10 cellular contexts compared by ENCODE assay signal in the genomic region with DNA sequence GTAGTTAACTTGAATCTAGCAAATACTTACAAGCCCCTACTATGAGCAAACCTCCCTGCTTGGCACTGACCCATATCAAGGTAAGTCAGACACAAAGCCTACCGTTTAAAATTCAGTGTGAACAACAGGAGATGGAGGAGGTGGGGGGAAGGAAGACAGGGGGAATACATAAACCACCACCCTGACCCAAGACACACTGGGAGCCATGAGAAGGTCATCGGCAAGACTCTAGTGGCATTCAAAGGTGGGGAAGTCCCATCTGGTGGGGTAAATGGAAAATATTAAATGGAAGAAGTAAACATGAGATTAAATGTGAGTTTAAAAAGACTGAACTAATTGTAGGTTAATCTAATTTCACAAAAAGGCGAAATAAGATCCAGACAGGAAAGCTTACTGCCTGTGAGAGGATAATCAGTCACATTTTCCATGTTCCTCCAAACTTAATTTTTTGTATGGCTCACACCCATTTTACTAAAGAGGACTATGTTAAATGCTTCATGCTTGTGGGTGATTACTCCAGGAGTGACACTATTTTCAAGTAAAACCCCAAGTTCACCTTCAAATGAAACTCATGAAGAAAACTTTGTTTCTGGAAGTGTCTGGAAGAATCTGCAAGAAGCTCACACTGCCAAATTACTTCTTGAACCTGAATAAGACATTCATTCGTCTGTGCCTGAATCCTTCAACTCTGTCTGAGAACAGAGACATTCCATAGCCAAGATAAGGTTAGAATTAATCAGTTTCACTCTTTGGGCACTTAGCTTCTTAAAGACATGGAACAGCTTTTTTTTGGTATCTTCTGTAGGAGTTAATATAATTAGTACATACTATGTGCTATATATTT. TPM values are rescaled to one million over a fixed set of nuclear protein-coding genes. Genes with fewer than 3 reads are reported as not detected.
A peak's percentile ranks its signal among the peaks of the same experiment; 100 is the strongest.
DNase-seq lines count a peak whose midpoint lies in the region; ATAC-seq and TF ChIP-seq lines count a peak whose summit lies in the region.
"Had no signal": no experiment of that assay in that cellular context is flagged by ENCODE, and none has a peak within 500 bp of the region (broad histone marks: within the 10 kb centered on the region; RNA-seq: fewer than 3 reads in every experiment).

No MANE protein-coding gene starts in this region.

- no peak for TF ChIP-seq POLR2A in vagina (IDR thresholded peaks at IDR 0.05)

- H3K9me3 Mint-ChIP-seq in naive thymus-derived CD4-positive, alpha-beta T cell = no peaks in the 10 kb centered on the region
- H3K9me3 Mint-ChIP-seq: activated CD4-positive, alpha-beta T cell treated with anti-CD3 and anti-CD28 coated beads, Interleukin-2, amount 10 ng/mL, durations not matched to agents 7 days and 5 days had no signal

- H3K27ac Mint-ChIP-seq in naive thymus-derived CD4-positive, alpha-beta T cell = peak overlapping the region in 5 of 9 donors; percentile 17 to 36 (median 32)
- H3K27ac Mint-ChIP-seq: activated CD4-positive, alpha-beta T cell treated with anti-CD3 and anti-CD28 coated beads, Interleukin-2, amount 10 ng/mL, durations not matched to agents 7 days and 5 days had no signal

- no peak for TF ChIP-seq CTCF in vagina (IDR thresholded peaks at IDR 0.05)

- CTCF ChIA-PET in naive thymus-derived CD4-positive, alpha-beta T cell (lab: Charles Lee) = no interaction called here

- H3K36me3 Mint-ChIP-seq in naive thymus-derived CD4-positive, alpha-beta T cell = peaks cover 0 to 28% (median 20%) of the 10 kb centered on the region in 5 donors

- H3K4me3 ChIP-seq in duodenal mucosa (ENCODE audit: low read depth in 1 of 2, low read length in 2 of 2) (no peak overlapping the region), vagina (no peak overlapping the region)
- no peak overlapping the region for H3K4me3 ChIP-seq in naive thymus-derived CD4-positive, alpha-beta T cell (ENCODE audit: low read length)

- no peaks in the 10 kb centered on the region for H3K27me3 ChIP-seq in duodenal mucosa (ENCODE audit: control insufficient read depth in 1 of 2, insufficient read depth in 2 of 2, low read length in 2 of 2)
- H3K27me3 ChIP-seq in naive thymus-derived CD4-positive, alpha-beta T cell (ENCODE audit: control insufficient read depth in 2 of 2, insufficient read depth in 2 of 2, low read length in 2 of 2) = no peaks in the 10 kb centered on the region
- H3K27me3 ChIP-seq in vagina = no peaks in the 10 kb centered on the region

- H3K4me1 ChIP-seq in duodenal mucosa (ENCODE audit: control insufficient read depth in 1 of 2, insufficient read depth in 2 of 2, low read length in 2 of 2) (peaks cover 42 to 73% of the 10 kb centered on the region in 2 donors), vagina (peaks cover 45% of the 10 kb centered on the region)
- no peaks in the 10 kb centered on the region for H3K4me1 ChIP-seq in naive thymus-derived CD4-positive, alpha-beta T cell (ENCODE audit: control insufficient read depth in 2 of 2, insufficient read depth in 2 of 2, low read length in 2 of 2)

- peak; percentile 22 for DNase-seq in stimulated activated CD4-positive, alpha-beta T cell treated with anti-CD3 and anti-CD28 coated beads, Interleukin-15, amount 100 ng/mL, for 24 hours
- no peak for DNase-seq in stimulated activated CD4-positive, alpha-beta T cell treated with anti-CD3 and anti-CD28 coated beads, Interleukin-4, amount 100 ng/mL, for 1 hour
- no peak for DNase-seq in naive thymus-derived CD4-positive, alpha-beta T cell
- DNase-seq in vagina (ENCODE audit: extremely low spot score in 2 of 2) = no peak
- no peak for DNase-seq in NCI-H2107 treated with DMSO at 0.1 percent for 48 hours (lab: John Stamatoyannopoulos, UW; ENCODE audit: unreplicated experiment)
- DNase-seq: activated CD4-positive, alpha-beta T cell treated with anti-CD3 and anti-CD28 coated beads, Interleukin-2, amount 10 ng/mL, durations not matched to agents 7 days and 5 days; NCI-H2029 treated with DMSO at 0.1 percent for 48 hours had no signal

- H3K27ac ChIP-seq in duodenal mucosa (ENCODE audit: low read depth, low read length) (peak overlapping the region; percentile 53), vagina (peak overlapping the region; percentile 85)
- no peak overlapping the region for H3K27ac ChIP-seq in naive thymus-derived CD4-positive, alpha-beta T cell (ENCODE audit: low read depth, low read length)

- POLR2A ChIA-PET in naive thymus-derived CD4-positive, alpha-beta T cell (lab: Charles Lee) = no interaction called here

- no peaks in the 10 kb centered on the region for H3K9me3 ChIP-seq in duodenal mucosa (ENCODE audit: control insufficient read depth in 1 of 2, low read length in 2 of 2)
- no peaks in the 10 kb centered on the region for H3K9me3 ChIP-seq in naive thymus-derived CD4-positive, alpha-beta T cell (ENCODE audit: control insufficient read depth in 2 of 3, low read length in 3 of 3)
- no peaks in the 10 kb centered on the region for H3K9me3 ChIP-seq in vagina

- peaks cover 17 to 52% (median 33%) of the 10 kb centered on the region in 7 donors for H3K4me1 Mint-ChIP-seq in naive thymus-derived CD4-positive, alpha-beta T cell

- intact Hi-C loops in naive thymus-derived CD4-positive, alpha-beta T cell (cut with micrococcal nuclease) = no loop called here
- intact Hi-C loops in vagina (cut with DNase I) = no loop called here

- H3K36me3 ChIP-seq in duodenal mucosa (ENCODE audit: control insufficient read depth in 1 of 2, insufficient read depth in 2 of 2, low read length in 2 of 2) = peaks cover 1 to 18% of the 10 kb centered on the region in 2 donors
- peaks cover 0 to 30% (median 3%) of the 10 kb centered on the region in 3 experiments for H3K36me3 ChIP-seq in naive thymus-derived CD4-positive, alpha-beta T cell (ENCODE audit: control insufficient read depth in 2 of 3, insufficient read depth in 3 of 3, low read length in 3 of 3)
- peaks cover 0 to 7% of the 10 kb centered on the region in 2 donors for H3K36me3 ChIP-seq in vagina

- peak overlapping the region in 1 of 2 donors; percentile 27 for H3K9ac ChIP-seq in duodenal mucosa (ENCODE audit: low read depth in 1 of 2, low read length in 2 of 2)

- peak overlapping the region in 1 of 10 donors; percentile 5 for H3K4me3 Mint-ChIP-seq in naive thymus-derived CD4-positive, alpha-beta T cell
- H3K4me3 Mint-ChIP-seq: activated CD4-positive, alpha-beta T cell treated with anti-CD3 and anti-CD28 coated beads, Interleukin-2, amount 10 ng/mL, durations not matched to agents 7 days and 5 days had no signal

- no peak for ATAC-seq in naive thymus-derived CD4-positive, alpha-beta T cell
- ATAC-seq in GM18520 (IDR thresholded peaks at IDR 0.05; ENCODE audit: unreplicated experiment) = no peak
- no peak for ATAC-seq in GM18517 (IDR thresholded peaks at IDR 0.05; ENCODE audit: unreplicated experiment)

- H3K27me3 Mint-ChIP-seq in naive thymus-derived CD4-positive, alpha-beta T cell = no peaks in the 10 kb centered on the region
- H3K27me3 Mint-ChIP-seq: activated CD4-positive, alpha-beta T cell treated with anti-CD3 and anti-CD28 coated beads, Interleukin-2, amount 10 ng/mL, durations not matched to agents 7 days and 5 days had no signal

RNA-seq across cellular contexts. Expression of gene PITPNB, which starts 51.7 kb away (rescaled TPM):
- 10 to 100 TPM; 56.3 to 98.8 (median 62.8) TPM for total RNA-seq in naive thymus-derived CD4-positive, alpha-beta T cell
- 10 to 100 TPM; 61.7 to 66.0 TPM for polyA plus RNA-seq in naive thymus-derived CD4-positive, alpha-beta T cell
- total RNA-seq in vagina = 51.3 TPM
